ENCODE assay signal across 21 cellular contexts in the genomic region with DNA sequence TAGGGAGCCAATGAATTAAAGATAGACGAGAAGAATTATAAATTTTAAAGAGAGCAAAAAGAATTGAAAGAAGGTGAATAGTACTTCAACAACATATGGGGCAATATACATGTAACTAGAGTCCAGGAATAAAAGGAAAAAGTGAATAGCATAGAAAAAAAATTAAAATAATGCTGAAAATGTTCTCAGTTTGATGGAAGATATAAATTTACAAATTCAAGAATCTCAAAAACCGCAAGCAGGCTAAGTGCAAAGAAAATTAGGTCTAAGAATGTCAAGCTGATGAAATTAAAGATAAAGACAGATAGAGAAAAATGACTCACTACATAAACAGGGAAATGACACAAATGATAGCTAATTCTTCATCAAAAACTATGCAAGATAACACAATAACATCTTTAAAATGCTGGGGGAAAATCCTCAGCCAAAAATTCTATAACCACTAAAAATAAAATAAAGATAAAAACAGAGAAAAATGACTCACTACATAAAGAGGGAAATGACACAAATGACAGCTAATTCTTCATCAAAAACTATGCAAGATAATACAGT.
DNase-seq lines count a peak whose midpoint lies in the region; ATAC-seq and TF ChIP-seq lines count a peak whose summit lies in the region.
"Had no signal": no experiment of that assay in that cellular context is flagged by ENCODE, and none has a peak within 500 bp of the region (broad histone marks: within the 10 kb centered on the region; RNA-seq: fewer than 3 reads in every experiment).

No MANE protein-coding gene starts in this region.

- no peak overlapping the region for H3K9ac ChIP-seq in trophoblast cell (ENCODE audit: low read length)
- H3K9ac ChIP-seq: BLaER1 treated with 17β-estradiol and CSF1 and Interleukin-3, amounts not matched to agents 10 nM and 100 nM had no signal

- H2BK5ac ChIP-seq in trophoblast cell (ENCODE audit: low read depth, low read length, poor library complexity): no peak overlapping the region

- peaks cover 5% of the 10 kb centered on the region for H3K79me1 ChIP-seq in trophoblast cell (ENCODE audit: low read length)

- H4K8ac ChIP-seq in trophoblast cell (ENCODE audit: low read depth, low read length): no peak overlapping the region

- H3K4me3 ChIP-seq in trophoblast cell (ENCODE audit: low read depth, low read length) (no peak overlapping the region), PC-9 (no peak overlapping the region)
- H3K4me3 ChIP-seq: BLaER1 treated with 17β-estradiol and CSF1 and Interleukin-3, amounts not matched to agents 10 nM and 100 nM; HAP-1 had no signal

- no peaks in the 10 kb centered on the region for H3K9me3 ChIP-seq in trophoblast cell (ENCODE audit: insufficient read depth, low read depth, low read length)
- no peaks in the 10 kb centered on the region for H3K9me3 ChIP-seq in PC-9 (ENCODE audit: insufficient read depth, low read depth)
- H3K9me3 ChIP-seq: HAP-1 had no signal

- no peak overlapping the region for H3K18ac ChIP-seq in trophoblast cell (ENCODE audit: low read length)

- no peak overlapping the region for H2AK5ac ChIP-seq in trophoblast cell (ENCODE audit: low read length)

- H3K27ac ChIP-seq in VCaP (peak overlapping the region; percentile 34), trophoblast cell (ENCODE audit: low read depth, low read length) (no peak overlapping the region), PC-9 (no peak overlapping the region)
- H3K27ac ChIP-seq: BLaER1 treated with 17β-estradiol and CSF1 and Interleukin-3, amounts not matched to agents 10 nM and 100 nM had no signal

- H3F3A ChIP-seq in PC-9 (ENCODE audit: insufficient read depth, low read depth): no peaks in the 10 kb centered on the region

- no peak overlapping the region for H2BK120ac ChIP-seq in trophoblast cell (ENCODE audit: insufficient read depth, low read length, poor library complexity)

- DNase-seq in Daoy (ENCODE audit: low read depth): peak; percentile 27
- peak; percentile 13 for DNase-seq in HS-5 (ENCODE audit: low read depth)
- peak; percentile 24 to 90 for DNase-seq in trophoblast cell
- DNase-seq in NCI-H146 (lab: John Stamatoyannopoulos, UW): no peak
- DNase-seq in PC-9: no peak
- no peak for DNase-seq in SKM-1 treated with dmso at 0.1 percent for 144 hours (lab: John Stamatoyannopoulos, UW; ENCODE audit: unreplicated experiment)
- DNase-seq: ACHN; CD8-positive, alpha-beta T cell; KG1; NCI-H1092 treated with DMSO at 0.1 percent for 48 hours; NCI-H1436 treated with DMSO at 0.1 percent for 48 hours; NCI-H2029 treated with DMSO at 0.1 percent for 48 hours; NCI-H226; NCI-H510A treated with DMSO at 0.1 percent for 48 hours; NCI-H774; NK-92 treated with Interleukin-12 subunit alpha and Interleukin-12 subunit beta, amount 100 ng/mL, for 24 hours; SHP77 had no signal

- H3K14ac ChIP-seq in trophoblast cell (ENCODE audit: low read length): no peak overlapping the region

- H3K27me3 ChIP-seq in trophoblast cell (ENCODE audit: insufficient read depth, low read length) (no peaks in the 10 kb centered on the region), PC-9 (ENCODE audit: insufficient read depth, low read depth) (no peaks in the 10 kb centered on the region)
- H3K27me3 ChIP-seq: BLaER1 treated with 17β-estradiol and CSF1 and Interleukin-3, amounts not matched to agents 10 nM and 100 nM had no signal

- H3K4me2 ChIP-seq in trophoblast cell (ENCODE audit: low read length) (no peak overlapping the region), PC-9 (no peak overlapping the region)
- H3K4me2 ChIP-seq: BLaER1 treated with 17β-estradiol and CSF1 and Interleukin-3, amounts not matched to agents 10 nM and 100 nM had no signal

- H3K36me3 ChIP-seq in trophoblast cell (ENCODE audit: control insufficient read depth in 1 of 2, insufficient read depth in 2 of 2, low read length in 2 of 2) (no peaks in the 10 kb centered on the region), PC-9 (ENCODE audit: low read depth) (no peaks in the 10 kb centered on the region)
- H3K36me3 ChIP-seq: BLaER1 treated with 17β-estradiol and CSF1 and Interleukin-3, amounts not matched to agents 10 nM and 100 nM; HAP-1 had no signal

- H4K20me1 ChIP-seq in PC-9 (ENCODE audit: insufficient read depth): no peaks in the 10 kb centered on the region
- H4K20me1 ChIP-seq: BLaER1 treated with 17β-estradiol and CSF1 and Interleukin-3, amounts not matched to agents 10 nM and 100 nM had no signal

- intact Hi-C loops in PC-9 (cut with micrococcal nuclease; ENCODE audit: unreplicated experiment): no loop called here

- no peak overlapping the region for H3K23ac ChIP-seq in trophoblast cell (ENCODE audit: low read length)

- no peak overlapping the region for H2AFZ ChIP-seq in trophoblast cell (ENCODE audit: insufficient read depth, low read length, poor library complexity)
- H2AFZ ChIP-seq in PC-9: no peak overlapping the region

- no peak for TF ChIP-seq CTCF in VCaP (conservative IDR thresholded peaks at IDR 0.05)
- no peak for TF ChIP-seq CTCF in PC-9 (conservative IDR thresholded peaks at IDR 0.05)

- POLR2A ChIA-PET in PC-9 (lab: Charles Lee; ENCODE audit: unreplicated experiment): no interaction called here

- CTCF ChIA-PET in PC-9 (lab: Charles Lee): no interaction called here

- H4K91ac ChIP-seq in trophoblast cell (ENCODE audit: low read depth, low read length): no peak overlapping the region

- BruUV-seq in PC-9 (replicated peaks; lab: Mats Ljungman, UMichigan): no TSS peak

- no peak for ATAC-seq in HG02885 (IDR thresholded peaks at IDR 0.05; ENCODE audit: poor library complexity, unreplicated experiment)
- ATAC-seq: CD8-positive, alpha-beta T cell had no signal

- no peaks in the 10 kb centered on the region for H3K79me2 ChIP-seq in trophoblast cell (ENCODE audit: control insufficient read depth, insufficient read depth, low read length, poor library complexity)
- no peaks in the 10 kb centered on the region for H3K79me2 ChIP-seq in PC-9 (ENCODE audit: low read depth)

- no peak overlapping the region for H2BK12ac ChIP-seq in trophoblast cell (ENCODE audit: low read length)

- H3K4me1 ChIP-seq in trophoblast cell (ENCODE audit: control insufficient read depth in 1 of 2, insufficient read depth in 2 of 2, low read length in 2 of 2) (peaks cover 2 to 5% of the 10 kb centered on the region in 2 experiments), PC-9 (replicated peaks; ENCODE audit: insufficient read depth) (no peaks in the 10 kb centered on the region)
- H3K4me1 ChIP-seq: BLaER1 treated with 17β-estradiol and CSF1 and Interleukin-3, amounts not matched to agents 10 nM and 100 nM; HAP-1 had no signal

- WGBS in trophoblast cell (ENCODE audit: extremely low coverage, insufficient coverage, insufficient read length): no CpG with 5 or more reads among the region's 2 CpGs

- no peak overlapping the region for H4K12ac ChIP-seq in trophoblast cell (ENCODE audit: low read depth, low read length)

- no peaks in the 10 kb centered on the region for H3K9me2 ChIP-seq in PC-9 (ENCODE audit: insufficient read depth)

- H3K4ac ChIP-seq in trophoblast cell (ENCODE audit: low read depth, low read length): no peak overlapping the region

Comparison
In these comparisons a context has a peak if more than half of its experiments do, and no peak if none do; other contexts are left out.
1. DNase-seq: peak in Daoy (single experiment), HS-5 (single experiment) and trophoblast cell (2 of 2); none in NCI-H146 (single experiment), PC-9 (0 of 2) and SKM-1 treated with dmso at 0.1 percent for 144 hours (single experiment).